Comparison of ENCODE assay signal across 10 cellular contexts in genomic region chr16:2530629-2531318, GRCh38. TPM values are rescaled to one million over a fixed set of nuclear protein-coding genes. Genes with fewer than 3 reads are reported as not detected.
A peak's percentile ranks its signal among the peaks of the same experiment; 100 is the strongest.
DNase-seq lines count a peak whose midpoint lies in the region; ATAC-seq and TF ChIP-seq lines count a peak whose summit lies in the region.
"Had no signal": no experiment of that assay in that cellular context is flagged by ENCODE, and none has a peak within 500 bp of the region (broad histone marks: within the 10 kb centered on the region; RNA-seq: fewer than 3 reads in every experiment).

No MANE protein-coding gene starts in this region.

- POLR2A ChIA-PET in activated B cell treated with CpG ODN at 0.5 μM for 24 hours (lab: Charles Lee): interaction anchor here (0.6 to 3.2 kb wide), 9 partner anchors 10 to 846 kb away, joined by 3 to 76 read pairs (median 9); partner anchors contain the start of genes AMDHD2, ATP6V0C and TRAF7

- H3K4me3 Mint-ChIP-seq in GM23338: peak overlapping the region; percentile 85
- H3K4me3 Mint-ChIP-seq in activated B cell treated with CpG ODN at 0.5 μM for 24 hours: peak overlapping the region; percentile 97

- H3K4me1 Mint-ChIP-seq in GM23338: peaks cover 4% of the 10 kb centered on the region; the same call in 2 of the 3 replicates
- H3K4me1 Mint-ChIP-seq in activated B cell treated with CpG ODN at 0.5 μM for 24 hours: peaks cover 20% of the 10 kb centered on the region

- H2AFZ ChIP-seq in GM23338: no peak overlapping the region
- H2AFZ ChIP-seq in hepatocyte: no peak overlapping the region

- H3K9me3 ChIP-seq in hepatocyte (ENCODE audit: low read depth) (no peaks in the 10 kb centered on the region), skeletal muscle tissue (ENCODE audit: control insufficient read depth in 3 of 3, low read length in 3 of 3) (no peaks in the 10 kb centered on the region)

- ATAC-seq in GM23338 (peak; percentile 8), activated B cell treated with CpG ODN at 0.5 μM for 24 hours (ENCODE audit: low read depth) (no peak), GM18502 (IDR thresholded peaks at IDR 0.05; ENCODE audit: poor library complexity, unreplicated experiment) (no peak), HG02642 (IDR thresholded peaks at IDR 0.05; ENCODE audit: poor library complexity, unreplicated experiment) (no peak), GM19463 (IDR thresholded peaks at IDR 0.05; ENCODE audit: unreplicated experiment) (no peak)

- peaks cover 17% of the 10 kb centered on the region; the same call in 1 of the 2 replicates for H3F3A ChIP-seq in GM23338 (replicated peaks; ENCODE audit: low read depth)

- 89% methylated on average over 14 of the region's 14 CpGs for WGBS in hepatocyte (ENCODE audit: low lambda C conversion rate, missing lambda C conversion rate)

- H3K27ac Mint-ChIP-seq in GM23338: no peak overlapping the region
- peak overlapping the region; percentile 96 for H3K27ac Mint-ChIP-seq in activated B cell treated with CpG ODN at 0.5 μM for 24 hours

- H3K9me2 ChIP-seq in GM23338 (ENCODE audit: insufficient read depth) (no peaks in the 10 kb centered on the region), hepatocyte (replicated peaks; ENCODE audit: insufficient read depth) (no peaks in the 10 kb centered on the region)

- H3K27me3 Mint-ChIP-seq in GM23338 (ENCODE audit: insufficient read depth, low read depth, poor library complexity): peaks cover 25% of the 10 kb centered on the region
- H3K27me3 Mint-ChIP-seq in activated B cell treated with CpG ODN at 0.5 μM for 24 hours: no peaks in the 10 kb centered on the region

- DNase-seq in GM23338 (ENCODE audit: low spot score) (no peak), activated B cell treated with CpG ODN at 0.5 μM for 24 hours (no peak), hepatocyte (ENCODE audit: low spot score) (peak; percentile 10), NOMO-1 treated with dmso at 0.1 percent for 144 hours (lab: John Stamatoyannopoulos, UW; ENCODE audit: unreplicated experiment) (no peak)
- DNase-seq: activated effector memory CD4-positive, alpha-beta T cell treated with anti-CD3 and anti-CD28 coated beads, Interleukin-2, amount 50 U/mL, for 16 hours; OCI-M1 had no signal

- H3K27me3 ChIP-seq in GM23338 (ENCODE audit: insufficient read depth) (peaks cover 5% of the 10 kb centered on the region; the same call in 1 of the 2 replicates), hepatocyte (no peaks in the 10 kb centered on the region), skeletal muscle tissue (ENCODE audit: control insufficient read depth in 3 of 3, insufficient read depth in 3 of 3, low read length in 3 of 3) (no peaks in the 10 kb centered on the region)

- H3K4me2 ChIP-seq in GM23338 (peak overlapping the region; percentile 98), hepatocyte (peak overlapping the region; percentile 82)

- H3K4me3 ChIP-seq in GM23338 (peak overlapping the region; percentile 83), hepatocyte (no peak overlapping the region), skeletal muscle tissue (ENCODE audit: low read length in 3 of 3) (peak overlapping the region in 1 of 3 donors; percentile 83)

- no peak for TF ChIP-seq CTCF in GM23338 (conservative IDR thresholded peaks at IDR 0.05; ENCODE audit: low read depth in 2 of 2)
- no peak for TF ChIP-seq CTCF in activated B cell treated with CpG ODN at 0.5 μM for 24 hours (IDR thresholded peaks at IDR 0.05)
- no peak for TF ChIP-seq CTCF in hepatocyte (IDR thresholded peaks at IDR 0.05; ENCODE audit: poor library complexity)

- peaks cover 3% of the 10 kb centered on the region; the same call in 1 of the 3 replicates for H3K9me3 Mint-ChIP-seq in GM23338
- no peaks in the 10 kb centered on the region for H3K9me3 Mint-ChIP-seq in activated B cell treated with CpG ODN at 0.5 μM for 24 hours

- intact Hi-C loops in activated B cell treated with CpG ODN at 0.5 μM for 24 hours (cut with micrococcal nuclease): loop anchor here (10.0 kb wide), 1 partner anchor 374 kb away; no protein-coding TSS in a partner anchor

- H3K27ac ChIP-seq in GM23338 (ENCODE audit: low read depth) (peak overlapping the region; percentile 72; the same call in 1 of the 2 replicates), hepatocyte (peak overlapping the region; percentile 77), skeletal muscle tissue (ENCODE audit: low read depth, low read length) (peak overlapping the region; percentile 95)

- H3K36me3 Mint-ChIP-seq in GM23338 (ENCODE audit: low read depth) (peaks cover 6% of the 10 kb centered on the region; the same call in 2 of the 3 replicates), activated B cell treated with CpG ODN at 0.5 μM for 24 hours (ENCODE audit: low read depth) (peaks cover 29% of the 10 kb centered on the region)

- H3K4me1 ChIP-seq in GM23338 (ENCODE audit: insufficient read depth) (peaks cover 5% of the 10 kb centered on the region), hepatocyte (ENCODE audit: insufficient read depth) (peaks cover 5% of the 10 kb centered on the region), skeletal muscle tissue (ENCODE audit: control insufficient read depth in 3 of 3, insufficient read depth in 3 of 3, low read length in 3 of 3) (peaks cover 13 to 27% (median 19%) of the 10 kb centered on the region in 3 donors)

- H3K9ac ChIP-seq in skeletal muscle tissue (ENCODE audit: low read depth in 1 of 3, low read length in 3 of 3): peak overlapping the region in 2 of 3 donors; percentile 71 to 85

- H3K79me2 ChIP-seq in GM23338 (replicated peaks; ENCODE audit: insufficient read depth) (no peaks in the 10 kb centered on the region), hepatocyte (peaks cover 4% of the 10 kb centered on the region)

- CTCF ChIA-PET in activated B cell treated with CpG ODN at 0.5 μM for 24 hours (lab: Charles Lee): no interaction called here

- H4K20me1 ChIP-seq in GM23338 (replicated peaks; ENCODE audit: insufficient read depth) (no peaks in the 10 kb centered on the region), hepatocyte (ENCODE audit: insufficient read depth, poor library complexity, severe bottlenecking) (no peaks in the 10 kb centered on the region)

- H3K36me3 ChIP-seq in GM23338 (ENCODE audit: insufficient read depth) (no peaks in the 10 kb centered on the region), hepatocyte (replicated peaks; ENCODE audit: insufficient read depth, low read depth) (no peaks in the 10 kb centered on the region), skeletal muscle tissue (ENCODE audit: control insufficient read depth in 3 of 3, insufficient read depth in 3 of 3, low read length in 3 of 3) (peaks cover 24 to 27% (median 25%) of the 10 kb centered on the region in 3 donors)

TF ChIP-seq in GM23338, 12 proteins besides CTCF, POLR2A, EP300 and RAD21:
- TF ChIP-seq JUNB (IDR thresholded peaks at IDR 0.05; ENCODE audit: unreplicated experiment) (no peak), POLR2AphosphoS5 (IDR thresholded peaks at IDR 0.05; ENCODE audit: low read depth) (peak; percentile 18; the same call in 1 of the 2 replicates), EZH2phosphoT487 (IDR thresholded peaks at IDR 0.05; ENCODE audit: unreplicated experiment) (no peak)

RNA-seq across cellular contexts. Expression of gene CEMP1, which starts 0.4 kb away (rescaled TPM):
- total RNA-seq in GM23338 (2014; rRNA removed; shearing (Covaris generic)): 0.31 TPM in 1 of 2 replicates, not detected in the other
- polyA plus RNA-seq in GM23338 (2016; fragmentation: Nextera tagmentation; extraction: Ambion mirVana) (7.5 and 10.1 TPM in 2 replicates), hepatocyte (11.1 and 21.6 TPM in 2 replicates)
- total RNA-seq in activated B cell treated with CpG ODN at 0.5 μM for 24 hours (0.16 and 0.66 TPM in 2 replicates), hepatocyte (not detected in 2 replicates), skeletal muscle tissue (not detected)

RNA-seq across cellular contexts. Expression of gene PDPK1, which starts 7.0 kb away (rescaled TPM):
- total RNA-seq in GM23338 (2014; rRNA removed; shearing (Covaris generic)): 24.9 and 25.8 TPM in 2 replicates
- polyA plus RNA-seq in GM23338 (2016; fragmentation: Nextera tagmentation; extraction: Ambion mirVana) (13.1 and 19.3 TPM in 2 replicates), hepatocyte (23.6 and 27.1 TPM in 2 replicates)
- total RNA-seq in activated B cell treated with CpG ODN at 0.5 μM for 24 hours (42.5 and 62.0 TPM in 2 replicates), hepatocyte (29.8 and 34.5 TPM in 2 replicates), skeletal muscle tissue (18.3 TPM)

RNA-seq across cellular contexts. Expression of gene AMDHD2, which starts 10.6 kb away (rescaled TPM):
- 62.1 and 68.1 TPM in 2 replicates for total RNA-seq in GM23338 (2014; rRNA removed; shearing (Covaris generic))
- polyA plus RNA-seq in GM23338 (2016; fragmentation: Nextera tagmentation; extraction: Ambion mirVana) (12.2 and 20.2 TPM in 2 replicates), hepatocyte (70.8 and 77.0 TPM in 2 replicates)
- total RNA-seq in activated B cell treated with CpG ODN at 0.5 μM for 24 hours (65.5 and 90.8 TPM in 2 replicates), hepatocyte (43.6 and 50.3 TPM in 2 replicates), skeletal muscle tissue (7.3 TPM)

RNA-seq across cellular contexts. Expression of gene ATP6V0C, which starts 17.0 kb away (rescaled TPM):
- total RNA-seq in GM23338 (2014; rRNA removed; shearing (Covaris generic)): 98.2 and 109 TPM in 2 replicates
- polyA plus RNA-seq in GM23338 (2016; fragmentation: Nextera tagmentation; extraction: Ambion mirVana): 154 and 162 TPM in 2 replicates
- total RNA-seq in activated B cell treated with CpG ODN at 0.5 μM for 24 hours: 74.9 and 91.4 TPM in 2 replicates
- 81.4 and 89.8 TPM in 2 replicates for total RNA-seq in hepatocyte
- polyA plus RNA-seq in hepatocyte: 375 and 385 TPM in 2 replicates
- total RNA-seq in skeletal muscle tissue: 12.0 TPM

RNA-seq across cellular contexts. Expression of gene TBC1D24, which starts 55.8 kb away (rescaled TPM):
- total RNA-seq in GM23338 (2014; rRNA removed; shearing (Covaris generic)): 19.3 and 21.0 TPM in 2 replicates
- polyA plus RNA-seq in GM23338 (2016; fragmentation: Nextera tagmentation; extraction: Ambion mirVana) (5.4 and 6.1 TPM in 2 replicates), hepatocyte (8.3 and 10.9 TPM in 2 replicates)
- total RNA-seq in activated B cell treated with CpG ODN at 0.5 μM for 24 hours (9.1 and 12.6 TPM in 2 replicates), hepatocyte (10.4 and 13.6 TPM in 2 replicates), skeletal muscle tissue (7.8 TPM)
